Comparison of ENCODE assay signal across 8 cellular contexts in the genomic region with DNA sequence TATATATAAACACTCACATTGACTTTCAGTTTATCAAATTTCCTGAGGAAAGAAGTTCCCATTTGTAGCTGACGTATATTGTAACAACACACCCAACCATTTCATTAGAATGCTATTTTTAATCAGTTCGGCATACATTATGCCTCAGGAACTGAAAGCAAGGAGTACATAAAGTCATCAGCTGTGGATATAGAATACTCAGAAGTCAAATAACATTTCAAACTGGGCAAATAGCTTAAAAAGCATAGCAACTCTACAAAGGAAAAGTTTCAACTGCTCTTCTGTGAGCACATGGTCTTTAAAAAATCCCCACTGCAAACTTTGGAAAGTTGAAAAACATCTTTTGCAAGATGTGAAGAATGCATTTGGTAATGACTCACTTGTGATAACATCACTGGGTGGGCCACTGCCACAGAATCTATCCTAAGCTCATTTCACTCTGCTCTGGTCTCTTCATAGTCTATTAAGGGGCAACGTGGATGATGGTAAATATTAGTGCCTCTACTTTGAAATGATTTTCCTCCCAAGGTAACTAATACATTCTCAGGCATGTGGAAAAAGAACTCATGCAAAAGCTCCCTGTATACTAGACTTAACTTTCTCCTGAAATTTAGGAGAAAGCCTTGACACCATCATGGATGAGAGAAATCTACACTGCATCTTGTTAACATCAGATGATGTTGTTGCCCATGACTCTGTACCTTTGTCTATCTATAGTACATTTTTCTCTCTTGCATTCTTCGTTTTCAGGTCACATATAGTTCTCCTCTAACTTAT. TPM values are rescaled to one million over a fixed set of nuclear protein-coding genes. Genes with fewer than 3 reads are reported as not detected.
DNase-seq lines count a peak whose midpoint lies in the region; ATAC-seq and TF ChIP-seq lines count a peak whose summit lies in the region.

No MANE protein-coding gene starts in this region.

- H3K27me3 ChIP-seq in Karpas-422 (ENCODE audit: low read length) (no peaks in the 10 kb centered on the region), trophoblast cell (ENCODE audit: insufficient read depth, low read length) (no peaks in the 10 kb centered on the region)

- H3K4me2 ChIP-seq in Karpas-422 (ENCODE audit: low read depth, low read length, poor library complexity, severe bottlenecking) = peak overlapping the region; percentile 44
- no peak overlapping the region for H3K4me2 ChIP-seq in trophoblast cell (ENCODE audit: low read length)

- H3K4me3 ChIP-seq in Karpas-422 (ENCODE audit: low read length) (no peak overlapping the region), coronary artery (no peak overlapping the region), trophoblast cell (ENCODE audit: low read depth, low read length) (no peak overlapping the region)

- H2BK12ac ChIP-seq in trophoblast cell (ENCODE audit: low read length) = no peak overlapping the region

- TF ChIP-seq CTCF in coronary artery (IDR thresholded peaks at IDR 0.05) = no peak

- no peak overlapping the region for H3K18ac ChIP-seq in trophoblast cell (ENCODE audit: low read length)

- H4K91ac ChIP-seq in trophoblast cell (ENCODE audit: low read depth, low read length) = no peak overlapping the region

- H4K8ac ChIP-seq in trophoblast cell (ENCODE audit: low read depth, low read length) = no peak overlapping the region

- H3K23ac ChIP-seq in trophoblast cell (ENCODE audit: low read length) = no peak overlapping the region

- H3K4ac ChIP-seq in trophoblast cell (ENCODE audit: low read depth, low read length) = no peak overlapping the region

- H2AFZ ChIP-seq in Karpas-422 (ENCODE audit: low read length) (no peak overlapping the region), trophoblast cell (ENCODE audit: insufficient read depth, low read length, poor library complexity) (no peak overlapping the region)

- H3K14ac ChIP-seq in trophoblast cell (ENCODE audit: low read length) = no peak overlapping the region

- no peaks in the 10 kb centered on the region for H3K79me1 ChIP-seq in trophoblast cell (ENCODE audit: low read length)

- H3K4me1 ChIP-seq in Karpas-422 (ENCODE audit: low read length) = peaks cover 66% of the 10 kb centered on the region
- peaks cover 0 to 2% of the 10 kb centered on the region in 2 experiments for H3K4me1 ChIP-seq in trophoblast cell (ENCODE audit: control insufficient read depth in 1 of 2, insufficient read depth in 2 of 2, low read length in 2 of 2)

- no peaks in the 10 kb centered on the region for H4K20me1 ChIP-seq in Karpas-422 (ENCODE audit: insufficient read depth, low read depth, low read length)

- H2BK120ac ChIP-seq in trophoblast cell (ENCODE audit: insufficient read depth, low read length, poor library complexity) = no peak overlapping the region

- H3K9me2 ChIP-seq in Karpas-422 (replicated peaks; ENCODE audit: insufficient read depth, low read length) = no peaks in the 10 kb centered on the region

- no peaks in the 10 kb centered on the region; the same call in 1 of the 2 replicates for H3K9me3 ChIP-seq in Karpas-422 (ENCODE audit: low read length)
- no peaks in the 10 kb centered on the region for H3K9me3 ChIP-seq in trophoblast cell (ENCODE audit: insufficient read depth, low read depth, low read length)

- H3K36me3 ChIP-seq in Karpas-422 (ENCODE audit: insufficient read depth, low read length) (peaks cover 10% of the 10 kb centered on the region; the same call in 1 of the 2 replicates), trophoblast cell (ENCODE audit: control insufficient read depth in 1 of 2, insufficient read depth in 2 of 2, low read length in 2 of 2) (peaks cover 0 to 2% of the 10 kb centered on the region in 2 experiments)

- H3K9ac ChIP-seq in Karpas-422 (ENCODE audit: low read length) = peak overlapping the region; percentile 8; the same call in 1 of the 2 replicates
- H3K9ac ChIP-seq in trophoblast cell (ENCODE audit: low read length) = no peak overlapping the region

- ATAC-seq in HG02840 (IDR thresholded peaks at IDR 0.05; ENCODE audit: low FRiP score, unreplicated experiment) (no peak), GM19467 (IDR thresholded peaks at IDR 0.05; ENCODE audit: unreplicated experiment) (no peak), HG03469 (IDR thresholded peaks at IDR 0.05; ENCODE audit: unreplicated experiment) (no peak)

- DNase-seq in GM03348 (ENCODE audit: low spot score) (peak; percentile 64), Karpas-422 (no peak), coronary artery (ENCODE audit: low spot score) (no peak), trophoblast cell (peak; percentile 15 to 62), mesenteric fat pad (ENCODE audit: low spot score) (no peak)

- no peak overlapping the region for H2BK5ac ChIP-seq in trophoblast cell (ENCODE audit: low read depth, low read length, poor library complexity)

- no peak overlapping the region for H4K12ac ChIP-seq in trophoblast cell (ENCODE audit: low read depth, low read length)

- H3K27ac ChIP-seq in Karpas-422 (ENCODE audit: low read length) = peak overlapping the region; percentile 42
- peak overlapping the region; percentile 28 to 53 for H3K27ac ChIP-seq in coronary artery
- no peak overlapping the region for H3K27ac ChIP-seq in trophoblast cell (ENCODE audit: low read depth, low read length)

- peaks cover 85% of the 10 kb centered on the region for H3K79me2 ChIP-seq in Karpas-422 (ENCODE audit: low read length)
- no peaks in the 10 kb centered on the region for H3K79me2 ChIP-seq in trophoblast cell (ENCODE audit: control insufficient read depth, insufficient read depth, low read length, poor library complexity)

- H2AK5ac ChIP-seq in trophoblast cell (ENCODE audit: low read length) = no peak overlapping the region

- WGBS in trophoblast cell (ENCODE audit: extremely low coverage, insufficient coverage, insufficient read length) = no CpG with 5 or more reads among the region's 4 CpGs

RNA-seq across cellular contexts. Expression of a gene that starts 49.2 kb away (rescaled TPM):
- total RNA-seq in Karpas-422 (2014; rRNA removed; shearing (Covaris generic); ENCODE audit: low replicate concordance) = 249 and 311 TPM in 2 replicates
- polyA plus RNA-seq in trophoblast cell (2013) = 78.0 and 85.2 TPM in 2 replicates
- total RNA-seq in mesenteric fat pad = 183 TPM

Comparison
In these comparisons a context has a peak if more than half of its experiments do, and no peak if none do; other contexts are left out.
1. DNase-seq: peak in GM03348 (single experiment) and trophoblast cell (2 of 2); none in Karpas-422 (single experiment), coronary artery (single experiment) and mesenteric fat pad (single experiment).